ENCODE assay signal across 8 cellular contexts in the genomic region with DNA sequence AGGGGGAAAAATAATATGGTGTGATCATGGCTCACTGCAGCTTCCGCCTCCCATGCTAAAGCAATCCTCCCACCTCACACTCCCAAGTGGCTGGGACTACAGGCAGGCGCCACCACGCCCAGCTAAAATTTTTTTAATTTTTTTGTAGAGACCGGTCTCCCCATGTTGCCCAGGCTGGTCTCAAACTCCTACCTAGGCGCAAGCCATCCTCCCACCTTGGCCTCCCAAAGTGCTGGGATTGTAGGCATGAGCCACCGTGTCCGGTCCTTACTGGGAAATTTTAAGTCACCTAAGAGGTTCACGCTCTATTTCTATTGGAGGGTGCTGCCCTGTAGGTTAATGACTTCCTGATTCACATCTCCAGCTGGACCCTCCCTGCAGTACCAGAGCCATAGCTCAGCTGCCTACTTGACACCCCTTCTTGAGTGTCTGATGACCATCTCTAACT. TPM values are rescaled to one million over a fixed set of nuclear protein-coding genes. Genes with fewer than 3 reads are reported as not detected.
DNase-seq lines count a peak whose midpoint lies in the region; ATAC-seq and TF ChIP-seq lines count a peak whose summit lies in the region.

No MANE protein-coding gene starts in this region.

- H3K4me1 Mint-ChIP-seq in natural killer cell, result peaks cover 33 to 43% of the 10 kb centered on the region in 2 donors

- H2AFZ ChIP-seq in PC-9, result peak overlapping the region; percentile 92

- peak overlapping the region; percentile 71 for H3K4me3 ChIP-seq in GM12875 (ENCODE audit: low read depth, low read length)
- peak overlapping the region; percentile 98 for H3K4me3 ChIP-seq in PC-9
- H3K4me3 ChIP-seq in ectodermal cell (ENCODE audit: insufficient read depth, low read depth, low read length), result peak overlapping the region; percentile 98

- H3K36me3 Mint-ChIP-seq in natural killer cell, result no peaks in the 10 kb centered on the region

- intact Hi-C loops in PC-9 (cut with micrococcal nuclease; ENCODE audit: unreplicated experiment) (loop anchor here (1.0 to 5.0 kb wide), 5 partner anchors 42 to 725 kb away; a partner anchor contains a TSS), natural killer cell (cut with micrococcal nuclease) (loop anchor here (1.0 kb wide), 1 partner anchor 33 kb away; no protein-coding TSS in a partner anchor)

- H4K20me1 ChIP-seq in PC-9 (ENCODE audit: insufficient read depth), result peaks cover 15% of the 10 kb centered on the region; the same call in 1 of the 2 replicates

- BruUV-seq in PC-9 (replicated peaks; lab: Mats Ljungman, UMichigan), result TSS peak; percentile 70

- peak overlapping the region; percentile 85 for H3K4me2 ChIP-seq in PC-9

- H3K36me3 ChIP-seq in PC-9 (ENCODE audit: low read depth) (no peaks in the 10 kb centered on the region), ectodermal cell (ENCODE audit: control insufficient read depth, insufficient read depth, low read length) (no peaks in the 10 kb centered on the region)

- H3K9me3 Mint-ChIP-seq in natural killer cell, result no peaks in the 10 kb centered on the region

- no peaks in the 10 kb centered on the region for H3K9me2 ChIP-seq in PC-9 (ENCODE audit: insufficient read depth)

- no peaks in the 10 kb centered on the region for H3K27me3 ChIP-seq in PC-9 (ENCODE audit: insufficient read depth, low read depth)
- H3K27me3 ChIP-seq in ectodermal cell (ENCODE audit: control insufficient read depth, insufficient read depth, low read length, poor library complexity, severe bottlenecking), result no peaks in the 10 kb centered on the region

- H3K9me3 ChIP-seq in PC-9 (ENCODE audit: insufficient read depth, low read depth) (no peaks in the 10 kb centered on the region), ectodermal cell (ENCODE audit: control insufficient read depth, low read length) (no peaks in the 10 kb centered on the region)

- H3K27ac Mint-ChIP-seq in natural killer cell, result peak overlapping the region; percentile 84 to 95

- TF ChIP-seq CTCF in GM12875 (IDR thresholded peaks at IDR 0.05; ENCODE audit: borderline replicate concordance, insufficient read depth, low read depth, low read length), result no peak
- TF ChIP-seq CTCF in PC-9 (conservative IDR thresholded peaks at IDR 0.05), result no peak
- TF ChIP-seq CTCF in natural killer cell (IDR thresholded peaks at IDR 0.05), result no peak

- H3K27ac ChIP-seq in PC-9 (no peak overlapping the region), ectodermal cell (ENCODE audit: insufficient read depth, low read depth, low read length, poor library complexity, severe bottlenecking) (no peak overlapping the region)

- ATAC-seq in natural killer cell (no peak), GM19397 (IDR thresholded peaks at IDR 0.05; ENCODE audit: unreplicated experiment) (no peak), GM18517 (IDR thresholded peaks at IDR 0.05; ENCODE audit: unreplicated experiment) (no peak), GM19463 (IDR thresholded peaks at IDR 0.05; ENCODE audit: unreplicated experiment) (no peak), GM18858 (IDR thresholded peaks at IDR 0.05; ENCODE audit: unreplicated experiment) (no peak)

- peak overlapping the region; percentile 97 for H3K4me3 Mint-ChIP-seq in natural killer cell

- POLR2A ChIA-PET in PC-9 (lab: Charles Lee; ENCODE audit: unreplicated experiment), result interaction anchor here (0.5 to 0.7 kb wide), 5 partner anchors 22 to 457 kb away, joined by 3 to 9 read pairs (median 3); a partner anchor contains a TSS

- H3F3A ChIP-seq in PC-9 (ENCODE audit: insufficient read depth, low read depth), result 0 out of 2 replicates have a peak, but pooled peaks cover 1% of the 10 kb centered on the region

- peaks cover 38% of the 10 kb centered on the region for H3K79me2 ChIP-seq in PC-9 (ENCODE audit: low read depth)

- H3K27me3 Mint-ChIP-seq in natural killer cell (ENCODE audit: low read depth in 2 of 2), result no peaks in the 10 kb centered on the region

- H3K4me1 ChIP-seq in PC-9 (replicated peaks; ENCODE audit: insufficient read depth) (peaks cover 13% of the 10 kb centered on the region), ectodermal cell (ENCODE audit: control insufficient read depth, insufficient read depth, low read length) (peaks cover 7% of the 10 kb centered on the region)

- CTCF ChIA-PET in PC-9 (lab: Charles Lee), result interaction anchor here (0.5 to 0.6 kb wide), 4 partner anchors 40 to 257 kb away, joined by 3 to 5 read pairs (median 4); no protein-coding TSS in a partner anchor

- DNase-seq in PC-9, result no peak
- no peak for DNase-seq in natural killer cell

- 61 to 63% methylated on average over 8 of the region's 8 CpGs for WGBS in ectodermal cell, 2 experiments

RNA-seq across cellular contexts. Expression of a gene that starts 0.6 kb away (rescaled TPM):
- total RNA-seq in PC-9 (2021) (39.7 and 45.3 TPM in 2 replicates), natural killer cell (10 to 100 TPM; 59.7 to 71.5 (median 62.6) TPM)
- polyA plus RNA-seq in ectodermal cell (2013, experiment 1 of 4), result 50.1 TPM
- polyA plus RNA-seq in ectodermal cell (2013, experiment 2 of 4), result 49.5 TPM
- 40.5 TPM for polyA plus RNA-seq in ectodermal cell (2013, experiment 3 of 4)
- polyA plus RNA-seq in ectodermal cell (2013, experiment 4 of 4), result 41.0 TPM

RNA-seq across cellular contexts. Expression of a gene that starts 41.6 kb away (rescaled TPM):
- total RNA-seq in PC-9 (2021), result 7.6 and 10.1 TPM in 2 replicates
- 6.2 TPM for polyA plus RNA-seq in ectodermal cell (2013, experiment 1 of 4)
- 4.8 TPM for polyA plus RNA-seq in ectodermal cell (2013, experiment 2 of 4)
- polyA plus RNA-seq in ectodermal cell (2013, experiment 3 of 4), result 4.5 TPM
- polyA plus RNA-seq in ectodermal cell (2013, experiment 4 of 4), result 4.1 TPM
- 1 to 10 TPM; 1.2 to 2.4 (median 1.8) TPM for total RNA-seq in natural killer cell
